18 cellular contexts compared by ENCODE assay signal in genomic region chr4:62913065-62913464, GRCh38.
"Had no signal": no experiment of that assay in that cellular context is flagged by ENCODE, and none has a peak within 500 bp of the region (broad histone marks: within the 10 kb centered on the region; RNA-seq: fewer than 3 reads in every experiment).

No MANE protein-coding gene starts in this region.

- H3K9me3 Mint-ChIP-seq: mesothelial cell of epicardium had no signal

- H3K9me3 ChIP-seq: esophagus muscularis mucosa, gastroesophageal sphincter, heart left ventricle, left lung, lower lobe of right lung, mucosa of descending colon had no signal

- H3K36me3 Mint-ChIP-seq: mesothelial cell of epicardium; naive B cell; naive thymus-derived CD8-positive, alpha-beta T cell had no signal

- H3K4me3 ChIP-seq: dorsolateral prefrontal cortex, esophagus muscularis mucosa, gastroesophageal sphincter, heart left ventricle, left lung, lower lobe of right lung, mucosa of descending colon had no signal

- DNase-seq: dermis blood vessel endothelial cell; dorsolateral prefrontal cortex; effector CD4-positive, alpha-beta T cell; effector memory CD4-positive, alpha-beta T cell; foreskin keratinocyte; heart left ventricle; hippocampal formation; left cardiac atrium; left lung; left ventricle myocardium superior; lower lobe of right lung; mesenchymal stem cell; mucosa of descending colon; naive B cell; naive thymus-derived CD8-positive, alpha-beta T cell had no signal

- H3K36me3 ChIP-seq: esophagus muscularis mucosa, gastroesophageal sphincter, heart left ventricle, left lung, lower lobe of right lung had no signal

- H3K4me1 Mint-ChIP-seq: naive B cell; naive thymus-derived CD8-positive, alpha-beta T cell had no signal

- H3K27ac ChIP-seq: dorsolateral prefrontal cortex, esophagus muscularis mucosa, foreskin keratinocyte, gastroesophageal sphincter, heart left ventricle, left lung, lower lobe of right lung had no signal

- H3K27me3 ChIP-seq: dorsolateral prefrontal cortex, esophagus muscularis mucosa, foreskin keratinocyte, gastroesophageal sphincter, heart left ventricle, left lung had no signal

- H3K27ac Mint-ChIP-seq: mesothelial cell of epicardium; naive B cell; naive thymus-derived CD8-positive, alpha-beta T cell had no signal

- ATAC-seq: foreskin keratinocyte; gastroesophageal sphincter; heart left ventricle; left cardiac atrium; left lung; left ventricle myocardium superior; lower lobe of right lung; mucosa of descending colon; naive thymus-derived CD8-positive, alpha-beta T cell had no signal

- H3K4me1 ChIP-seq: esophagus muscularis mucosa, foreskin keratinocyte, gastroesophageal sphincter, heart left ventricle, left lung, lower lobe of right lung had no signal

- H3K27me3 Mint-ChIP-seq: naive B cell; naive thymus-derived CD8-positive, alpha-beta T cell had no signal

- H3K4me3 Mint-ChIP-seq: mesothelial cell of epicardium; naive B cell; naive thymus-derived CD8-positive, alpha-beta T cell had no signal
